Comparison of ENCODE assay signal across 17 cellular contexts in the genomic region with DNA sequence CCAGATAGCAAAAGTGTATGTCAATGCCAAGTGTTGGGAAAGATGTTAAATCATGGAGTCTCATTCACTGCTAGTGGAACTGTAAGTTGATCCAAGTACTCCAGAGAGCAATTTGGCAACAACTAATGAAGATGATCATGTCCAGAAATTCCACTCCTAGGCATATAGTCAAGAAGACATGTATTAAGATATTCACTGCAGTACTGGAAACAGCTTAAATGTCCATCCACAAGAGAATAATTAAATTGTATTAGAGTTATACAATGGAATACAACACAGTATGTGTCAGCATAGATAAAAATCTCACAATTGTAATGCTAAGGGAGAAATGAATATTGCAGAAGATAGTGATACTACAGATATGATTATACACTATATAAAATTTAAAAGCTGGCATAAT. TPM values are rescaled to one million over a fixed set of nuclear protein-coding genes. Genes with fewer than 3 reads are reported as not detected.
DNase-seq lines count a peak whose midpoint lies in the region; ATAC-seq lines count a peak whose summit lies in the region.
"Had no signal": no experiment of that assay in that cellular context is flagged by ENCODE, and none has a peak within 500 bp of the region (broad histone marks: within the 10 kb centered on the region; RNA-seq: fewer than 3 reads in every experiment).

No MANE protein-coding gene starts in this region.

- H3K27me3 Mint-ChIP-seq in activated T-cell treated with anti-CD3 and anti-CD28 coated beads, Interleukin-2, amount 50 U/mL, for 72 hours (ENCODE audit: low read depth), result no peaks in the 10 kb centered on the region
- no peaks in the 10 kb centered on the region for H3K27me3 Mint-ChIP-seq in stimulated activated memory B cell treated with anti-CD40 and anti-IgM and Interleukin-4, amounts not matched to agents 10 μg/mL and 1 μg/mL and 100 μg/mL, for 72 hours

- no peak for DNase-seq in activated T-cell treated with anti-CD3 and anti-CD28 coated beads, Interleukin-2, amount 50 U/mL, for 72 hours
- DNase-seq in activated T-cell treated with anti-CD3 and anti-CD28 coated beads for 4 hours, result no peak
- peak; percentile 13 for DNase-seq in NCI-H226
- peak; percentile 48 for DNase-seq in fibroblast of peridontal ligament (ENCODE audit: extremely low read depth)
- no peak for DNase-seq in stimulated activated naive CD4-positive, alpha-beta T cell (lab: John Stamatoyannopoulos, UW)
- no peak for DNase-seq in activated effector memory CD4-positive, alpha-beta T cell treated with anti-CD3 and anti-CD28 coated beads, Interleukin-2, amount 50 U/mL, for 16 hours
- DNase-seq in SHP77 (lab: John Stamatoyannopoulos, UW), result no peak
- DNase-seq: activated CD4-positive, alpha-beta T cell treated with anti-CD3 and anti-CD28 coated beads, Interleukin-2, amount 50 U/mL, for 48 hours; brain microvascular endothelial cell; DND-41; MG63; NCI-H510A treated with DMSO at 0.1 percent for 48 hours; spleen; stimulated activated CD4-positive, alpha-beta T cell treated with anti-CD3 and anti-CD28 coated beads, Interleukin-4, amount 100 ng/mL, for 4 hours; substantia nigra had no signal

- no peaks in the 10 kb centered on the region for H3K36me3 Mint-ChIP-seq in activated T-cell treated with anti-CD3 and anti-CD28 coated beads, Interleukin-2, amount 50 U/mL, for 72 hours (ENCODE audit: insufficient read depth in 2 of 2)
- H3K36me3 Mint-ChIP-seq in stimulated activated memory B cell treated with anti-CD40 and anti-IgM and Interleukin-4, amounts not matched to agents 10 μg/mL and 1 μg/mL and 100 μg/mL, for 72 hours, result no peaks in the 10 kb centered on the region
- H3K36me3 Mint-ChIP-seq: activated naive CD4-positive, alpha-beta T cell treated with anti-CD3 and anti-CD28 coated beads, Interleukin-2, amount 50 U/mL, for 72 hours had no signal

- ATAC-seq in activated T-cell treated with anti-CD3 and anti-CD28 coated beads, Interleukin-2, amount 50 U/mL, for 72 hours (replicated peaks in 1 of 2), result peak; percentile 54 to 75
- no peak for ATAC-seq in stimulated activated memory B cell treated with anti-CD40 and anti-IgM and Interleukin-4, amounts not matched to agents 10 μg/mL and 1 μg/mL and 100 μg/mL, for 72 hours

- H3K4me1 Mint-ChIP-seq in activated T-cell treated with anti-CD3 and anti-CD28 coated beads, Interleukin-2, amount 50 U/mL, for 72 hours (ENCODE audit: low read depth), result peaks cover 26% of the 10 kb centered on the region
- H3K4me1 Mint-ChIP-seq in stimulated activated memory B cell treated with anti-CD40 and anti-IgM and Interleukin-4, amounts not matched to agents 10 μg/mL and 1 μg/mL and 100 μg/mL, for 72 hours, result peaks cover 37% of the 10 kb centered on the region

- H3K4me3 Mint-ChIP-seq in activated T-cell treated with anti-CD3 and anti-CD28 coated beads, Interleukin-2, amount 50 U/mL, for 72 hours, result no peak overlapping the region
- H3K4me3 Mint-ChIP-seq in stimulated activated memory B cell treated with anti-CD40 and anti-IgM and Interleukin-4, amounts not matched to agents 10 μg/mL and 1 μg/mL and 100 μg/mL, for 72 hours, result no peak overlapping the region

- H3K27ac Mint-ChIP-seq in activated T-cell treated with anti-CD3 and anti-CD28 coated beads, Interleukin-2, amount 50 U/mL, for 72 hours, result peak overlapping the region; percentile 65
- peak overlapping the region; percentile 49 for H3K27ac Mint-ChIP-seq in stimulated activated memory B cell treated with anti-CD40 and anti-IgM and Interleukin-4, amounts not matched to agents 10 μg/mL and 1 μg/mL and 100 μg/mL, for 72 hours
- H3K27ac Mint-ChIP-seq: activated naive CD4-positive, alpha-beta T cell treated with anti-CD3 and anti-CD28 coated beads, Interleukin-2, amount 50 U/mL, for 72 hours had no signal

- no peaks in the 10 kb centered on the region for H3K9me3 Mint-ChIP-seq in activated T-cell treated with anti-CD3 and anti-CD28 coated beads, Interleukin-2, amount 50 U/mL, for 72 hours
- no peaks in the 10 kb centered on the region for H3K9me3 Mint-ChIP-seq in stimulated activated memory B cell treated with anti-CD40 and anti-IgM and Interleukin-4, amounts not matched to agents 10 μg/mL and 1 μg/mL and 100 μg/mL, for 72 hours
- H3K9me3 Mint-ChIP-seq: activated naive CD4-positive, alpha-beta T cell treated with anti-CD3 and anti-CD28 coated beads, Interleukin-2, amount 50 U/mL, for 72 hours had no signal

RNA-seq across cellular contexts. Expression of a gene that starts 15.2 kb away (rescaled TPM):
- total RNA-seq in activated T-cell treated with anti-CD3 and anti-CD28 coated beads, Interleukin-2, amount 50 U/mL, for 72 hours, result 100 to 1,000 TPM; 129 to 133 TPM

Comparison
In these comparisons a context has a peak if more than half of its experiments do, and no peak if none do; other contexts are left out.
1. DNase-seq: peak in NCI-H226 (single experiment) and fibroblast of peridontal ligament (single experiment); none in activated T-cell treated with anti-CD3 and anti-CD28 coated beads, Interleukin-2, amount 50 U/mL, for 72 hours (0 of 2), activated T-cell treated with anti-CD3 and anti-CD28 coated beads for 4 hours (single experiment), stimulated activated naive CD4-positive, alpha-beta T cell (0 of 6), activated effector memory CD4-positive, alpha-beta T cell treated with anti-CD3 and anti-CD28 coated beads, Interleukin-2, amount 50 U/mL, for 16 hours (single experiment) and SHP77 (0 of 2).